8 cellular contexts compared by ENCODE assay signal in the genomic region with DNA sequence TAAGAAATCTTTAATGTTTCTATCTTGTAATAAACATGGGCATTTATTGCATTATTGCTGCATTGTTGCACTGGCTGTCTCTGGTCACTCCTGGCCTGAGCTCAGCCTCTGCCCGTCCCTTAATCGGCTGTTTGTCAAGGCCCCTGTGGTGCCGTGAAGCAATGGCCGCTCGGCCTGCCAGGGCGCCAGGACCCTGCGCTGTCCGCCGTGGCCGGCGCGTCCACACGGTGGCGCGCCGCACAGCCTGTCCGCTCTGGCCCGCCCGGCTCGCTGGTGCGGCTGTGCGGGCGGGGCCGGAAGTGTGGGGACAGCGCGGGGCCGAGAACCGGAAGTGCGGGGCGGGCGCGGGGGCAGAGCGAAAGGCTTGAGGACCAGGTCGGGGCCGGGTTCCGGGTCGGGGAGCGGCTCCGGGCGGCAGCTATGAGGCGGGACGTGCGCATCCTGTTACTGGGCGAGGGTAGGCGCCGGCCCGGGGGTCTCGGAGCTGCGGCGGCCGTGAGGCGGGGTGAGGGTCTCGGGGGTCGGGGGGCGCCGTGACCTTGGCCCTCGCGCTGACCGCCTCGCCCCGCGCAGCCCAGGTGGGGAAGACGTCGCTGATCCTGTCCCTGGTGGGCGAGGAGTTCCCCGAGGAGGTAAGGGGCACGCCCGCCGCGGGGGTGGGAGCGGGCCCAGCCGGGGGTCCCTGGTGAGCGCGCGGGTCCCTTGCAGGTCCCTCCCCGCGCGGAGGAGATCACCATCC. TPM values are rescaled to one million over a fixed set of nuclear protein-coding genes. Genes with fewer than 3 reads are reported as not detected.
DNase-seq lines count a peak whose midpoint lies in the region; FAIRE-seq and TF ChIP-seq lines count a peak whose summit lies in the region.

TSS of gene RHOT2 (plus strand) at position 353 of the 739 bp plus-strand sequence. CDS start at position 421, 68 bp downstream.

- peak within 1 kb of the TSS; percentile 77 to 90 (median 80) for H3K4me3 Mint-ChIP-seq in CD8-positive, alpha-beta memory T cell

- H4K8ac ChIP-seq in H1 (ENCODE audit: extremely low read depth, insufficient read depth, low read length) (peak within 1 kb of the TSS; percentile 89), mesendoderm (ENCODE audit: low read depth, low read length) (no peak within 1 kb of the TSS)

- TF ChIP-seq EP300 in H1 (IDR thresholded peaks at IDR 0.05; ENCODE audit: borderline replicate concordance in 1 of 2, low read depth in 2 of 2, low read length in 2 of 2): peak in 1 of 2 experiments; percentile 82; a peak in 1 of 3 replicates

- H3K27me3 Mint-ChIP-seq in CD8-positive, alpha-beta memory T cell: no peaks in the 10 kb centered on the region

- POLR2A ChIA-PET in CD8-positive, alpha-beta memory T cell (lab: Charles Lee): interaction anchor here (0.9 to 1.9 kb wide), 6 partner anchors 10 to 28 kb away, joined by 3 to 4 read pairs (median 4); partner anchors contain the start of genes STUB1, WDR24 and WDR90
- POLR2A ChIA-PET in H1 (lab: Charles Lee; ENCODE audit: partially characterized antibody): interaction anchor here (0.7 to 17.4 kb wide), 10 partner anchors 10 to 142 kb away, joined by 3 to 214 read pairs (median 4); partner anchors contain the start of genes JMJD8, RHBDL1, STUB1 and WDR90

- H3K4me2 ChIP-seq in H1 (ENCODE audit: insufficient read depth in 1 of 2, low read depth in 2 of 2, low read length in 2 of 2) (peak within 1 kb of the TSS; percentile 46 to 83), mesendoderm (ENCODE audit: low read length) (peak within 1 kb of the TSS; percentile 39)

- H3K27ac ChIP-seq in CD8-positive, alpha-beta memory T cell (ENCODE audit: low read depth, low read length): peak within 1 kb of the TSS; percentile 67
- H3K27ac ChIP-seq in HUES48 (ENCODE audit: low read depth, low read length) (peak within 1 kb of the TSS; percentile 42), H1 (ENCODE audit: low read depth, low read length) (peak within 1 kb of the TSS; percentile 23; the same call in 1 of the 2 replicates), mesendoderm (ENCODE audit: low read depth, low read length) (no peak within 1 kb of the TSS)

- H2AK5ac ChIP-seq in H1 (ENCODE audit: low read depth, low read length) (peak within 1 kb of the TSS; percentile 4; the same call in 1 of the 2 replicates), mesendoderm (ENCODE audit: low read length) (no peak within 1 kb of the TSS)

- H3K56ac ChIP-seq in H1 (replicated peaks; ENCODE audit: insufficient read length, low read depth, low read length) (peak within 1 kb of the TSS; percentile 39), mesendoderm (ENCODE audit: low read length) (peak within 1 kb of the TSS; percentile 97)

- peaks cover 4% of the 10 kb centered on the region for H3K36me3 ChIP-seq in CD8-positive, alpha-beta memory T cell (ENCODE audit: insufficient read depth, low read length)
- peaks cover 43% of the 10 kb centered on the region for H3K36me3 ChIP-seq in HUES48 (ENCODE audit: control insufficient read depth, insufficient read depth, low read length)
- peaks cover 76% of the 10 kb centered on the region for H3K36me3 ChIP-seq in NT2/D1 (ENCODE audit: insufficient read depth, insufficient read length, low read length)
- H3K36me3 ChIP-seq in H1 (ENCODE audit: control insufficient read depth in 2 of 4, insufficient read depth in 4 of 4, low read length in 3 of 4): peaks cover 11 to 37% (median 31%) of the 10 kb centered on the region in 4 experiments; a peak in 7 of 8 replicates
- H3K36me3 ChIP-seq in mesendoderm (ENCODE audit: control insufficient read depth, insufficient read depth, low read length): peaks cover 20% of the 10 kb centered on the region

- peaks cover 10% of the 10 kb centered on the region for H3K4me1 ChIP-seq in CD8-positive, alpha-beta memory T cell (ENCODE audit: insufficient read depth, low read length)
- H3K4me1 ChIP-seq in HUES48 (ENCODE audit: control insufficient read depth, insufficient read depth, low read length): 0 out of 2 replicates have a peak, but pooled peaks cover 3% of the 10 kb centered on the region
- H3K4me1 ChIP-seq in NT2/D1 (ENCODE audit: insufficient read depth, insufficient read length): peaks cover 19% of the 10 kb centered on the region
- H3K4me1 ChIP-seq in H1 (replicated peaks in 1 of 4; ENCODE audit: control insufficient read depth in 3 of 4, insufficient read depth in 4 of 4, low read length in 3 of 4): peaks cover 0 to 8% (median 5%) of the 10 kb centered on the region in 4 experiments; a peak in 5 of 7 replicates
- H3K4me1 ChIP-seq in mesendoderm (ENCODE audit: control insufficient read depth, low read depth, low read length): no peaks in the 10 kb centered on the region

- H2BK5ac ChIP-seq in H1 (ENCODE audit: low read depth, low read length) (0 out of 2 replicates have a peak within 1 kb of the TSS, but pooled peaks have one; percentile 32), mesendoderm (ENCODE audit: low read length) (no peak within 1 kb of the TSS)

- H3K4ac ChIP-seq in H1 (replicated peaks; ENCODE audit: insufficient read length, low read depth, low read length) (peak within 1 kb of the TSS; percentile 85), mesendoderm (ENCODE audit: low read depth, low read length) (peak within 1 kb of the TSS; percentile 64)

- H4K5ac ChIP-seq in H1 (ENCODE audit: insufficient read length, low read depth, low read length) (no peak within 1 kb of the TSS), mesendoderm (ENCODE audit: low read length) (no peak within 1 kb of the TSS)

- CTCF ChIA-PET in CD8-positive, alpha-beta memory T cell (lab: Charles Lee): interaction anchor here (0.6 to 2.0 kb wide), 8 partner anchors 11 to 732 kb away, joined by 3 to 8 read pairs (median 4); partner anchors contain the start of gene WDR90
- CTCF ChIA-PET in H1 (lab: Charles Lee; ENCODE audit: partially characterized antibody): interaction anchor here (0.6 to 12.0 kb wide), 12 partner anchors 8 to 232 kb away, joined by 3 to 104 read pairs (median 4); partner anchors contain the start of genes JMJD8, WDR24 and WDR90

- H3K36me3 Mint-ChIP-seq in CD8-positive, alpha-beta memory T cell: peaks cover 0 to 28% (median 0%) of the 10 kb centered on the region in 3 donors

- H3K9me3 ChIP-seq in CD8-positive, alpha-beta memory T cell (ENCODE audit: low read length): no peaks in the 10 kb centered on the region
- H3K9me3 ChIP-seq in HUES48 (ENCODE audit: control insufficient read depth, insufficient read depth, low read length) (no peaks in the 10 kb centered on the region), NT2/D1 (ENCODE audit: insufficient read depth, low read length) (no peaks in the 10 kb centered on the region), H1 (ENCODE audit: insufficient read depth in 2 of 2, low read depth in 1 of 2, low read length in 1 of 2) (no peaks in the 10 kb centered on the region)

- H3K18ac ChIP-seq in H1 (ENCODE audit: extremely low read depth, low read length): no peak within 1 kb of the TSS; the same call in 1 of the 2 replicates
- H3K18ac ChIP-seq in mesendoderm (ENCODE audit: low read length): peak within 1 kb of the TSS; percentile 19

- peaks cover 5% of the 10 kb centered on the region; the same call in 1 of the 2 replicates for H3K23me2 ChIP-seq in H1 (ENCODE audit: low read depth, low read length)

- no peak within 1 kb of the TSS for H2BK20ac ChIP-seq in H1 (ENCODE audit: low read length)

- H3K79me2 ChIP-seq in H1 (ENCODE audit: control insufficient read depth in 1 of 2, insufficient read depth in 2 of 2, low read length in 2 of 2) (peaks cover 0 to 13% of the 10 kb centered on the region in 2 experiments; a peak in 1 of 4 replicates), mesendoderm (ENCODE audit: control insufficient read depth, insufficient read depth, low read length) (peaks cover 12% of the 10 kb centered on the region)

- DNase-seq in CD8-positive, alpha-beta memory T cell: peak; percentile 83 to 91 (median 88)
- DNase-seq in GM20000 (ENCODE audit: low spot score): peak; percentile 97
- peak; percentile 89 for DNase-seq in NT2/D1 (ENCODE audit: low read depth, low spot score)
- peak; percentile 87 to 95 (median 92) for DNase-seq in activated CD8-positive, alpha-beta memory T cell treated with anti-CD3 and anti-CD28 coated beads for 48 hours (ENCODE audit: low read depth in 2 of 3, low spot score in 2 of 3)
- DNase-seq in H1 (ENCODE audit: low read depth in 1 of 2, low spot score in 2 of 2): peak; percentile 47 to 94
- DNase-seq in mesendoderm: peak; percentile 95
- peak; percentile 91 for DNase-seq in stimulated activated CD8-positive, alpha-beta memory T cell treated with anti-CD3 and anti-CD28 coated beads, Interleukin-12 subunit alpha, Interleukin-12 subunit beta, amount 100 ng/mL, for 4 hours (ENCODE audit: low read depth)

- no peak for FAIRE-seq in H1 (lab: Jason Lieb, UNC)

- H3K9ac ChIP-seq in HUES48 (ENCODE audit: low read depth, low read length): peak within 1 kb of the TSS; percentile 51; the same call in 1 of the 2 replicates
- peak within 1 kb of the TSS; percentile 98 for H3K9ac ChIP-seq in NT2/D1 (ENCODE audit: insufficient read length, low read depth)
- peak within 1 kb of the TSS; percentile 38 to 75 (median 57) for H3K9ac ChIP-seq in H1 (replicated peaks in 1 of 4; ENCODE audit: extremely low read depth in 1 of 4, low read depth in 3 of 4, low read length in 3 of 4)
- H3K9ac ChIP-seq in mesendoderm (ENCODE audit: low read length): peak within 1 kb of the TSS; percentile 94

- H2BK120ac ChIP-seq in H1 (replicated peaks; ENCODE audit: low read depth, low read length) (no peak within 1 kb of the TSS), mesendoderm (ENCODE audit: low read depth, low read length) (no peak within 1 kb of the TSS)

- peak within 1 kb of the TSS; percentile 81 for H4K91ac ChIP-seq in H1 (replicated peaks; ENCODE audit: insufficient read length, low read length)

- H3K27ac Mint-ChIP-seq in CD8-positive, alpha-beta memory T cell: peak within 1 kb of the TSS; percentile 75 to 98 (median 86)

- H2AFZ ChIP-seq in H1 (ENCODE audit: low read length): no peak within 1 kb of the TSS

- H3K79me1 ChIP-seq in H1 (ENCODE audit: low read depth, low read length) (peaks cover 13% of the 10 kb centered on the region), mesendoderm (ENCODE audit: low read length) (peaks cover 9% of the 10 kb centered on the region)

- TF ChIP-seq RAD21 in H1 (IDR thresholded peaks at IDR 0.05 in 1 of 2, conservative IDR thresholded peaks at IDR 0.05 in 1 of 2; ENCODE audit: low read depth in 2 of 2, low read length in 2 of 2): peak; percentile 34 to 65; a peak in 3 of 4 replicates

- H3K14ac ChIP-seq in H1 (ENCODE audit: insufficient read length): no peak within 1 kb of the TSS

- H3K23ac ChIP-seq in H1 (ENCODE audit: insufficient read length) (no peak within 1 kb of the TSS), mesendoderm (ENCODE audit: low read length) (peak within 1 kb of the TSS; percentile 24)

- H2BK12ac ChIP-seq in H1 (ENCODE audit: low read depth, low read length): peak within 1 kb of the TSS; percentile 53; the same call in 1 of the 2 replicates

- peaks cover 4 to 19% (median 5%) of the 10 kb centered on the region in 3 donors for H3K4me1 Mint-ChIP-seq in CD8-positive, alpha-beta memory T cell

- H4K20me1 ChIP-seq in H1 (replicated peaks in 1 of 2; ENCODE audit: control insufficient read depth in 1 of 2, insufficient read depth in 2 of 2, low read length in 2 of 2): peaks cover 4 to 23% of the 10 kb centered on the region in 2 experiments

- 18% methylated on average over 7 of the region's 78 CpGs; no CpG with 5 or more reads in 1 of the 2 experiments for WGBS in H1 (ENCODE audit: extremely low coverage in 1 of 2, insufficient coverage in 1 of 2, insufficient read length in 1 of 2, insufficient replicate concordance in 2 of 2, low coverage in 1 of 2, low lambda C conversion rate in 2 of 2, missing lambda C conversion rate in 1 of 2), 2 experiments
- no CpG with 5 or more reads among the region's 78 CpGs for WGBS in mesendoderm (ENCODE audit: extremely low coverage, insufficient coverage, low lambda C conversion rate)

- TF ChIP-seq CTCF in GM20000 (IDR thresholded peaks at IDR 0.05; ENCODE audit: extremely low read depth, missing control alignments) (peak; percentile 100), H1 (IDR thresholded peaks at IDR 0.05; ENCODE audit: control extremely low read depth in 1 of 3, insufficient read depth in 1 of 3, low read depth in 1 of 3, low read length in 3 of 3) (peak in 2 of 3 experiments; percentile 85 to 99; a peak in 3 of 4 replicates)

- H2BK15ac ChIP-seq in H1 (ENCODE audit: low read length) (peak within 1 kb of the TSS; percentile 46; the same call in 1 of the 2 replicates), mesendoderm (replicated peaks; ENCODE audit: low read depth) (no peak within 1 kb of the TSS)

- TF ChIP-seq POLR2A in H1 (IDR thresholded peaks at IDR 0.05; ENCODE audit: control extremely low read depth in 1 of 2, low read depth in 2 of 2, low read length in 2 of 2): no peak; a peak in 1 of 3 replicates

- no peaks in the 10 kb centered on the region for H3K27me3 ChIP-seq in CD8-positive, alpha-beta memory T cell (ENCODE audit: insufficient read depth, low read length, poor library complexity, severe bottlenecking)
- H3K27me3 ChIP-seq in HUES48 (ENCODE audit: control insufficient read depth, insufficient read depth, low read length) (no peaks in the 10 kb centered on the region), NT2/D1 (ENCODE audit: insufficient read depth, insufficient read length) (no peaks in the 10 kb centered on the region), H1 (replicated peaks in 1 of 4; ENCODE audit: control insufficient read depth in 3 of 4, extremely low read depth in 1 of 4, insufficient read depth in 3 of 4, low read length in 3 of 4) (no peaks in the 10 kb centered on the region), mesendoderm (ENCODE audit: insufficient read depth, low read length, poor library complexity) (no peaks in the 10 kb centered on the region)

- no peaks in the 10 kb centered on the region for H3K9me3 Mint-ChIP-seq in CD8-positive, alpha-beta memory T cell

- peak within 1 kb of the TSS; percentile 68 for H3K4me3 ChIP-seq in CD8-positive, alpha-beta memory T cell (ENCODE audit: low read length)
- H3K4me3 ChIP-seq in HUES48 (ENCODE audit: low read depth, low read length) (peak within 1 kb of the TSS; percentile 87), NT2/D1 (ENCODE audit: insufficient read length, low read depth) (peak within 1 kb of the TSS; percentile 96), H1 (ENCODE audit: extremely low read depth in 1 of 4, insufficient read depth in 2 of 4, low read depth in 3 of 4, low read length in 4 of 4) (peak within 1 kb of the TSS; percentile 71 to 89 (median 76)), mesendoderm (ENCODE audit: low read length) (peak within 1 kb of the TSS; percentile 88)

RNA-seq across cellular contexts. Expression of gene RHOT2, which starts in this region (rescaled TPM):
- 100 to 1,000 TPM; 140 to 151 TPM for total RNA-seq in CD8-positive, alpha-beta memory T cell
- polyA plus RNA-seq in CD8-positive, alpha-beta memory T cell: 49.6 TPM
- 149 and 162 TPM in 2 replicates for total RNA-seq in H1 (2021; fragmentation: NEBNext Ultra II Directional; extraction: Animal tissue kit (Norgen Biotek cat#: 25700))
- polyA plus RNA-seq in H1 (2011; rRNA removed): 194 and 320 TPM in 2 replicates
- polyA plus RNA-seq in H1 (2011; cell fraction: cytosol; rRNA removed): 230 TPM
- polyA plus RNA-seq in H1 (2011; cell fraction: nucleus; rRNA removed): 1,150 TPM
- 115 to 182 TPM (median 174 TPM) in 4 replicates for polyA plus RNA-seq in H1 (2012, experiment 1 of 2)
- 126 TPM for polyA plus RNA-seq in H1 (2012, experiment 2 of 2)
- 139 TPM for polyA plus RNA-seq in H1 (2013, experiment 1 of 2)
- 113 TPM for polyA plus RNA-seq in H1 (2013, experiment 2 of 2)
- 37.9 and 39.8 TPM in 2 replicates for polyA minus RNA-seq in H1 (2011; rRNA and poly(A)+ RNA removed)
- 73.9 TPM for polyA minus RNA-seq in H1 (2011; cell fraction: cytosol; rRNA and poly(A)+ RNA removed)
- polyA minus RNA-seq in H1 (2011; cell fraction: nucleus; rRNA and poly(A)+ RNA removed): 130 TPM
- 74.0 TPM for polyA plus RNA-seq in mesendoderm (2013, experiment 1 of 2)
- 70.5 TPM for polyA plus RNA-seq in mesendoderm (2013, experiment 2 of 2)
